Comparison of ENCODE assay signal across 1 cellular context in genomic region chr1:108645479-108646184, GRCh38.
TF ChIP-seq lines count a peak whose summit lies in the region.

No MANE protein-coding gene starts in this region.

TF ChIP-seq in GM12878, 131 proteins besides CTCF, POLR2A, EP300 and RAD21:
- TF ChIP-seq HDGF (IDR thresholded peaks at IDR 0.05) (no peak), HDAC6 (IDR thresholded peaks at IDR 0.05; ENCODE audit: unreplicated experiment) (no peak), BRCA1 (IDR thresholded peaks at IDR 0.05; ENCODE audit: low read depth, low read length) (no peak), JUNB (IDR thresholded peaks at IDR 0.05) (no peak), NR2C1 (IDR thresholded peaks at IDR 0.05) (no peak), RFX5 (IDR thresholded peaks at IDR 0.05; ENCODE audit: low read depth, low read length) (no peak), NFIC (IDR thresholded peaks at IDR 0.05; ENCODE audit: low read depth, low read length) (no peak), MTA3 (IDR thresholded peaks at IDR 0.05; ENCODE audit: borderline replicate concordance, low read length) (no peak), SIN3A (IDR thresholded peaks at IDR 0.05; ENCODE audit: low read depth, low read length) (no peak), NFYA (IDR thresholded peaks at IDR 0.05; ENCODE audit: borderline replicate concordance, low read depth, low read length) (no peak), CEBPZ (IDR thresholded peaks at IDR 0.05; ENCODE audit: low read depth, low read length) (no peak)
- TF ChIP-seq, protein P1, sequence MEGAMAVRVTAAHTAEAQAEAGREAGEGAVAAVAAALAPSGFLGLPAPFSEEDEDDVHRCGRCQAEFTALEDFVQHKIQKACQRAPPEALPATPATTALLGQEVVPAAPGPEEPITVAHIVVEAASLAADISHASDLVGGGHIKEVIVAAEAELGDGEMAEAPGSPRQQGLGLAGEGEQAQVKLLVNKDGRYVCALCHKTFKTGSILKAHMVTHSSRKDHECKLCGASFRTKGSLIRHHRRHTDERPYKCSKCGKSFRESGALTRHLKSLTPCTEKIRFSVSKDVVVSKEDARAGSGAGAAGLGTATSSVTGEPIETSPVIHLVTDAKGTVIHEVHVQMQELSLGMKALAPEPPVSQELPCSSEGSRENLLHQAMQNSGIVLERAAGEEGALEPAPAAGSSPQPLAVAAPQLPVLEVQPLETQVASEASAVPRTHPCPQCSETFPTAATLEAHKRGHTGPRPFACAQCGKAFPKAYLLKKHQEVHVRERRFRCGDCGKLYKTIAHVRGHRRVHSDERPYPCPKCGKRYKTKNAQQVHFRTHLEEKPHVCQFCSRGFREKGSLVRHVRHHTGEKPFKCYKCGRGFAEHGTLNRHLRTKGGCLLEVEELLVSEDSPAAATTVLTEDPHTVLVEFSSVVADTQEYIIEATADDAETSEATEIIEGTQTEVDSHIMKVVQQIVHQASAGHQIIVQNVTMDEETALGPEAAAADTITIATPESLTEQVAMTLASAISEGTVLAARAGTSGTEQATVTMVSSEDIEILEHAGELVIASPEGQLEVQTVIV (IDR thresholded peaks at IDR 0.05; ENCODE audit: borderline replicate concordance, partially characterized antibody): no peak
